ENCODE assay signal across 19 cellular contexts in genomic region chr6:90329397-90330077, GRCh38. TPM values are rescaled to one million over a fixed set of nuclear protein-coding genes. Genes with fewer than 3 reads are reported as not detected.
DNase-seq lines count a peak whose midpoint lies in the region; ATAC-seq and TF ChIP-seq lines count a peak whose summit lies in the region.
"Had no signal": no experiment of that assay in that cellular context is flagged by ENCODE, and none has a peak within 500 bp of the region (broad histone marks: within the 10 kb centered on the region; RNA-seq: fewer than 3 reads in every experiment).

No MANE protein-coding gene starts in this region.

- 0 out of 2 replicates have a peak, but pooled peaks cover 4% of the 10 kb centered on the region for H3K9me3 ChIP-seq in HUES64 (ENCODE audit: insufficient read depth, low read depth, low read length)
- peaks cover 24% of the 10 kb centered on the region for H3K9me3 ChIP-seq in endodermal cell (ENCODE audit: control insufficient read depth, low read length)

- peak overlapping the region; percentile 5; the same call in 1 of the 2 replicates for H3K27ac ChIP-seq in HUES64 (ENCODE audit: low read depth, low read length)
- H3K27ac ChIP-seq in endodermal cell (ENCODE audit: low read depth, low read length): no peak overlapping the region
- H3K27ac ChIP-seq: GM23248 had no signal

- no peaks in the 10 kb centered on the region for H3K36me3 ChIP-seq in HUES64 (ENCODE audit: insufficient read depth, low read length)
- H3K36me3 ChIP-seq in endodermal cell (ENCODE audit: control insufficient read depth, insufficient read depth, low read length): no peaks in the 10 kb centered on the region

- peaks cover 5% of the 10 kb centered on the region for H3K36me3 Mint-ChIP-seq in activated naive CD4-positive, alpha-beta T cell treated with anti-CD3 and anti-CD28 coated beads, Interleukin-2, amount 50 U/mL, for 24 hours
- peaks cover 0 to 37% of the 10 kb centered on the region in 2 donors for H3K36me3 Mint-ChIP-seq in activated naive CD4-positive, alpha-beta T cell treated with anti-CD3 and anti-CD28 coated beads, Interleukin-2, amount 50 U/mL, for 72 hours
- H3K36me3 Mint-ChIP-seq in endodermal cell (ENCODE audit: low read depth) (peaks cover 7% of the 10 kb centered on the region), nephron (ENCODE audit: low read depth) (peaks cover 3% of the 10 kb centered on the region)
- peaks cover 3% of the 10 kb centered on the region for H3K36me3 Mint-ChIP-seq in activated CD4-positive, alpha-beta T cell treated with anti-CD3 and anti-CD28 coated beads, Interleukin-2, amount 10 ng/mL, durations not matched to agents 24 days and 14 days (ENCODE audit: low read depth)

- no peaks in the 10 kb centered on the region for H3K27me3 ChIP-seq in HUES64 (ENCODE audit: insufficient read depth, low read length)
- no peaks in the 10 kb centered on the region for H3K27me3 ChIP-seq in endodermal cell (ENCODE audit: control insufficient read depth, insufficient read depth, low read length, poor library complexity, severe bottlenecking)

- TF ChIP-seq CTCF in endodermal cell (conservative IDR thresholded peaks at IDR 0.05): no peak
- TF ChIP-seq CTCF in nephron (IDR thresholded peaks at IDR 0.05; ENCODE audit: unreplicated experiment in 3 of 3): no peak

- DNase-seq in activated naive CD4-positive, alpha-beta T cell treated with anti-CD3 and anti-CD28 coated beads, Interleukin-2, amount 50 U/mL, for 72 hours (ENCODE audit: low spot score in 2 of 2): no peak
- peak; percentile 63 for DNase-seq in endodermal cell
- no peak for DNase-seq in activated CD4-positive, alpha-beta T cell treated with anti-CD3 and anti-CD28 coated beads, Interleukin-2, amount 10 ng/mL, durations not matched to agents 24 days and 14 days
- DNase-seq: 8988T; CD8-positive, alpha-beta memory T cell; DMS79 treated with DMSO at 0.1 percent for 48 hours; GF-D8; GM23248; HFFc6; NCI-H1105; NCI-H1694; NCI-H69; Right ventricle myocardium superior had no signal

- peaks cover 24% of the 10 kb centered on the region for H3K4me1 ChIP-seq in HUES64 (ENCODE audit: insufficient read depth, low read length)
- peaks cover 4% of the 10 kb centered on the region for H3K4me1 ChIP-seq in endodermal cell (ENCODE audit: control insufficient read depth, insufficient read depth, low read length)

- H3K9ac ChIP-seq in HUES64 (ENCODE audit: low read depth, low read length): no peak overlapping the region
- peak overlapping the region; percentile 54 for H3K9ac ChIP-seq in endodermal cell (ENCODE audit: extremely low read depth, low read length, poor library complexity, severe bottlenecking)
- H3K9ac ChIP-seq: GM23248 had no signal

- ATAC-seq in activated naive CD4-positive, alpha-beta T cell treated with anti-CD3 and anti-CD28 coated beads, Interleukin-2, amount 50 U/mL, for 72 hours: no peak
- no peak for ATAC-seq in HG02970 (IDR thresholded peaks at IDR 0.05; ENCODE audit: low FRiP score, unreplicated experiment)
- ATAC-seq in HG03159 (IDR thresholded peaks at IDR 0.05; ENCODE audit: unreplicated experiment): no peak

- no peak overlapping the region for H3K4me3 Mint-ChIP-seq in activated naive CD4-positive, alpha-beta T cell treated with anti-CD3 and anti-CD28 coated beads, Interleukin-2, amount 50 U/mL, for 24 hours
- H3K4me3 Mint-ChIP-seq in endodermal cell (no peak overlapping the region), nephron (no peak overlapping the region)
- H3K4me3 Mint-ChIP-seq in activated CD4-positive, alpha-beta T cell treated with anti-CD3 and anti-CD28 coated beads, Interleukin-2, amount 10 ng/mL, durations not matched to agents 24 days and 14 days: no peak overlapping the region
- H3K4me3 Mint-ChIP-seq: CD8-positive, alpha-beta memory T cell; HFFc6; IgD-negative memory B cell had no signal

- H3K4me3 ChIP-seq in HUES64 (ENCODE audit: low read length): 0 out of 2 replicates have a peak overlapping the region, but pooled peaks have one; percentile 11
- H3K4me3 ChIP-seq in endodermal cell (ENCODE audit: low read length): peak overlapping the region; percentile 44
- H3K4me3 ChIP-seq: GM23248 had no signal

- peaks cover 34% of the 10 kb centered on the region for H3K4me1 Mint-ChIP-seq in activated naive CD4-positive, alpha-beta T cell treated with anti-CD3 and anti-CD28 coated beads, Interleukin-2, amount 50 U/mL, for 24 hours
- H3K4me1 Mint-ChIP-seq in endodermal cell: peaks cover 24% of the 10 kb centered on the region
- peaks cover 12% of the 10 kb centered on the region for H3K4me1 Mint-ChIP-seq in nephron
- peaks cover 6% of the 10 kb centered on the region for H3K4me1 Mint-ChIP-seq in activated CD4-positive, alpha-beta T cell treated with anti-CD3 and anti-CD28 coated beads, Interleukin-2, amount 10 ng/mL, durations not matched to agents 24 days and 14 days
- H3K4me1 Mint-ChIP-seq: CD8-positive, alpha-beta memory T cell; IgD-negative memory B cell had no signal

- no peaks in the 10 kb centered on the region for H3K27me3 Mint-ChIP-seq in activated naive CD4-positive, alpha-beta T cell treated with anti-CD3 and anti-CD28 coated beads, Interleukin-2, amount 50 U/mL, for 24 hours
- H3K27me3 Mint-ChIP-seq in endodermal cell (ENCODE audit: insufficient read depth): no peaks in the 10 kb centered on the region
- no peaks in the 10 kb centered on the region for H3K27me3 Mint-ChIP-seq in nephron (ENCODE audit: low read depth)
- no peaks in the 10 kb centered on the region for H3K27me3 Mint-ChIP-seq in activated CD4-positive, alpha-beta T cell treated with anti-CD3 and anti-CD28 coated beads, Interleukin-2, amount 10 ng/mL, durations not matched to agents 24 days and 14 days
- H3K27me3 Mint-ChIP-seq: CD8-positive, alpha-beta memory T cell; IgD-negative memory B cell had no signal

- intact Hi-C loops in activated CD4-positive, alpha-beta T cell treated with anti-CD3 and anti-CD28 coated beads, Interleukin-2, amount 10 ng/mL, durations not matched to agents 24 days and 14 days (cut with micrococcal nuclease): no loop called here

- WGBS in HUES64: 39% methylated on average over 2 of the region's 2 CpGs
- WGBS in endodermal cell (ENCODE audit: insufficient coverage in 1 of 2, insufficient read length in 1 of 2), 2 experiments: 44 to 50% methylated on average over 1 to 2 of the region's 2 CpGs

- peaks cover 5% of the 10 kb centered on the region for H3K9me3 Mint-ChIP-seq in activated naive CD4-positive, alpha-beta T cell treated with anti-CD3 and anti-CD28 coated beads, Interleukin-2, amount 50 U/mL, for 24 hours
- H3K9me3 Mint-ChIP-seq in activated naive CD4-positive, alpha-beta T cell treated with anti-CD3 and anti-CD28 coated beads, Interleukin-2, amount 50 U/mL, for 72 hours: peaks cover 5 to 11% of the 10 kb centered on the region in 2 donors
- H3K9me3 Mint-ChIP-seq in endodermal cell (peaks cover 20% of the 10 kb centered on the region), nephron (peaks cover 3% of the 10 kb centered on the region)
- peaks cover 8% of the 10 kb centered on the region for H3K9me3 Mint-ChIP-seq in activated CD4-positive, alpha-beta T cell treated with anti-CD3 and anti-CD28 coated beads, Interleukin-2, amount 10 ng/mL, durations not matched to agents 24 days and 14 days
- H3K9me3 Mint-ChIP-seq: CD8-positive, alpha-beta memory T cell; HFFc6 had no signal

- H3K27ac Mint-ChIP-seq in activated naive CD4-positive, alpha-beta T cell treated with anti-CD3 and anti-CD28 coated beads, Interleukin-2, amount 50 U/mL, for 24 hours: peak overlapping the region; percentile 43
- H3K27ac Mint-ChIP-seq in activated naive CD4-positive, alpha-beta T cell treated with anti-CD3 and anti-CD28 coated beads, Interleukin-2, amount 50 U/mL, for 72 hours: no peak overlapping the region
- peak overlapping the region; percentile 79 for H3K27ac Mint-ChIP-seq in endodermal cell
- H3K27ac Mint-ChIP-seq in nephron: peak overlapping the region; percentile 15 to 50 (median 24)
- H3K27ac Mint-ChIP-seq in activated CD4-positive, alpha-beta T cell treated with anti-CD3 and anti-CD28 coated beads, Interleukin-2, amount 10 ng/mL, durations not matched to agents 24 days and 14 days: no peak overlapping the region
- H3K27ac Mint-ChIP-seq: CD8-positive, alpha-beta memory T cell; HFFc6; IgD-negative memory B cell had no signal

RNA-seq across cellular contexts. Expression of gene BACH2, which starts 32.9 kb away (rescaled TPM):
- 10 to 100 TPM; 48.7 to 90.8 TPM for total RNA-seq in activated naive CD4-positive, alpha-beta T cell treated with anti-CD3 and anti-CD28 coated beads, Interleukin-2, amount 50 U/mL, for 72 hours
- polyA plus RNA-seq in HUES64 (2013, experiment 1 of 2): 2.5 TPM
- 2.9 TPM for polyA plus RNA-seq in HUES64 (2013, experiment 2 of 2)
- 10 to 100 TPM; 11.0 to 22.3 TPM for total RNA-seq in endodermal cell
- polyA plus RNA-seq in endodermal cell (2013, experiment 1 of 2): 11.1 TPM
- 10.0 TPM for polyA plus RNA-seq in endodermal cell (2013, experiment 2 of 2)
- total RNA-seq in activated CD4-positive, alpha-beta T cell treated with anti-CD3 and anti-CD28 coated beads, Interleukin-2, amount 10 ng/mL, durations not matched to agents 24 days and 14 days: 69.0 and 69.2 TPM in 2 replicates
- total RNA-seq: HFFc6 had no signal
- polyA plus RNA-seq: GM23248 had no signal

Comparison
In these comparisons a context has a peak if more than half of its experiments do, and no peak if none do; other contexts are left out.
1. H3K27ac Mint-ChIP-seq: peak in activated naive CD4-positive, alpha-beta T cell treated with anti-CD3 and anti-CD28 coated beads, Interleukin-2, amount 50 U/mL, for 24 hours (single experiment), endodermal cell (single experiment) and nephron (3 of 3); none in activated naive CD4-positive, alpha-beta T cell treated with anti-CD3 and anti-CD28 coated beads, Interleukin-2, amount 50 U/mL, for 72 hours (0 of 2) and activated CD4-positive, alpha-beta T cell treated with anti-CD3 and anti-CD28 coated beads, Interleukin-2, amount 10 ng/mL, durations not matched to agents 24 days and 14 days (single experiment).